In genomic region chrX:31838617-31839016, GRCh38 we compare ENCODE assay signal across 27 cellular contexts.
"Had no signal": no experiment of that assay in that cellular context is flagged by ENCODE, and none has a peak within 500 bp of the region (broad histone marks: within the 10 kb centered on the region; RNA-seq: fewer than 3 reads in every experiment).

No MANE protein-coding gene starts in this region.

- H3K4me3 ChIP-seq: pancreas, prostate gland, stomach, thoracic aorta, thyroid gland, tibial nerve, upper lobe of left lung had no signal

- H3K4me3 Mint-ChIP-seq: naive B cell; naive thymus-derived CD8-positive, alpha-beta T cell; natural killer cell treated with Interleukin-12 subunit alpha and Interleukin-12 subunit beta and Interleukin-15 and Interleukin-18, amount 100 ng/mL, for 72 hours; nephron progenitor cell; neural crest cell; stimulated activated effector memory CD8-positive, alpha-beta T cell treated with anti-CD3 and anti-CD28 coated beads, Interleukin-12 subunit alpha, Interleukin-12 subunit beta, amount 100 ng/mL, for 72 hours; stimulated activated naive B cell treated with anti-CD40 and anti-IgM and Interleukin-4, amounts not matched to agents 10 μg/mL and 1 μg/mL and 100 μg/mL, for 72 hours; stimulated activated naive CD8-positive, alpha-beta T cell treated with anti-CD3 and anti-CD28 coated beads, Interleukin-15, Interleukin-2, amounts not matched to agents 100 ng/mL and 50 ng/mL, for 24 hours had no signal

- H3K27me3 ChIP-seq: neutrophil, pancreas, stomach, thyroid gland, tibial nerve, upper lobe of left lung had no signal

- H3K27me3 Mint-ChIP-seq: naive B cell; naive thymus-derived CD8-positive, alpha-beta T cell; natural killer cell treated with Interleukin-12 subunit alpha and Interleukin-12 subunit beta and Interleukin-15 and Interleukin-18, amount 100 ng/mL, for 72 hours; stimulated activated naive B cell treated with anti-CD40 and anti-IgM and Interleukin-4, amounts not matched to agents 10 μg/mL and 1 μg/mL and 100 μg/mL, for 72 hours; stimulated activated naive CD8-positive, alpha-beta T cell treated with anti-CD3 and anti-CD28 coated beads, Interleukin-15, Interleukin-2, amounts not matched to agents 100 ng/mL and 50 ng/mL, for 24 hours had no signal

- H3K27ac ChIP-seq: neutrophil, pancreas, prostate gland, stomach, thoracic aorta, thyroid gland, tibial nerve, upper lobe of left lung had no signal

- H3K27ac Mint-ChIP-seq: naive B cell; naive thymus-derived CD8-positive, alpha-beta T cell; natural killer cell treated with Interleukin-12 subunit alpha and Interleukin-12 subunit beta and Interleukin-15 and Interleukin-18, amount 100 ng/mL, for 72 hours; nephron progenitor cell; stimulated activated effector memory CD8-positive, alpha-beta T cell treated with anti-CD3 and anti-CD28 coated beads, Interleukin-12 subunit alpha, Interleukin-12 subunit beta, amount 100 ng/mL, for 72 hours; stimulated activated naive B cell treated with anti-CD40 and anti-IgM and Interleukin-4, amounts not matched to agents 10 μg/mL and 1 μg/mL and 100 μg/mL, for 72 hours; stimulated activated naive CD8-positive, alpha-beta T cell treated with anti-CD3 and anti-CD28 coated beads, Interleukin-15, Interleukin-2, amounts not matched to agents 100 ng/mL and 50 ng/mL, for 24 hours had no signal

- H3K9me3 Mint-ChIP-seq: natural killer cell treated with Interleukin-12 subunit alpha and Interleukin-12 subunit beta and Interleukin-15 and Interleukin-18, amount 100 ng/mL, for 72 hours; stimulated activated effector memory CD8-positive, alpha-beta T cell treated with anti-CD3 and anti-CD28 coated beads, Interleukin-12 subunit alpha, Interleukin-12 subunit beta, amount 100 ng/mL, for 72 hours; stimulated activated naive B cell treated with anti-CD40 and anti-IgM and Interleukin-4, amounts not matched to agents 10 μg/mL and 1 μg/mL and 100 μg/mL, for 72 hours; stimulated activated naive CD8-positive, alpha-beta T cell treated with anti-CD3 and anti-CD28 coated beads, Interleukin-15, Interleukin-2, amounts not matched to agents 100 ng/mL and 50 ng/mL, for 24 hours had no signal

- H3K36me3 Mint-ChIP-seq: naive B cell; naive thymus-derived CD8-positive, alpha-beta T cell; natural killer cell treated with Interleukin-12 subunit alpha and Interleukin-12 subunit beta and Interleukin-15 and Interleukin-18, amount 100 ng/mL, for 72 hours; stimulated activated effector memory CD8-positive, alpha-beta T cell treated with anti-CD3 and anti-CD28 coated beads, Interleukin-12 subunit alpha, Interleukin-12 subunit beta, amount 100 ng/mL, for 72 hours; stimulated activated naive B cell treated with anti-CD40 and anti-IgM and Interleukin-4, amounts not matched to agents 10 μg/mL and 1 μg/mL and 100 μg/mL, for 72 hours had no signal

- FAIRE-seq: pancreas, urothelium cell line had no signal

- H3K4me1 ChIP-seq: pancreas, prostate gland, stomach, thyroid gland, tibial nerve, upper lobe of left lung had no signal

- H3K36me3 ChIP-seq: neutrophil, pancreas, prostate gland, stomach, thoracic aorta, thyroid gland, tibial nerve, upper lobe of left lung had no signal

- H3K9me3 ChIP-seq: neutrophil, pancreas, prostate gland, stomach, thoracic aorta, thyroid gland, tibial nerve, upper lobe of left lung had no signal

- H3K4me1 Mint-ChIP-seq: naive B cell; naive thymus-derived CD8-positive, alpha-beta T cell; nephron progenitor cell; stimulated activated effector memory CD8-positive, alpha-beta T cell treated with anti-CD3 and anti-CD28 coated beads, Interleukin-12 subunit alpha, Interleukin-12 subunit beta, amount 100 ng/mL, for 72 hours; stimulated activated naive B cell treated with anti-CD40 and anti-IgM and Interleukin-4, amounts not matched to agents 10 μg/mL and 1 μg/mL and 100 μg/mL, for 72 hours had no signal

- ATAC-seq: naive thymus-derived CD8-positive, alpha-beta T cell; natural killer cell treated with Interleukin-12 subunit alpha and Interleukin-12 subunit beta and Interleukin-15 and Interleukin-18, amount 100 ng/mL, for 72 hours; pancreas; right cardiac atrium; sciatic nerve; stimulated activated effector memory CD8-positive, alpha-beta T cell treated with anti-CD3 and anti-CD28 coated beads, Interleukin-12 subunit alpha, Interleukin-12 subunit beta, amount 100 ng/mL, for 72 hours; stimulated activated naive B cell treated with anti-CD40 and anti-IgM and Interleukin-4, amounts not matched to agents 10 μg/mL and 1 μg/mL and 100 μg/mL, for 72 hours had no signal

- DNase-seq: naive B cell; naive thymus-derived CD8-positive, alpha-beta T cell; nephron progenitor cell; nucleus accumbens; pancreas; right cardiac atrium; small intestine; stimulated activated CD4-positive, alpha-beta T cell treated with anti-CD3 and anti-CD28 coated beads, Interleukin-15, amount 100 ng/mL, for 24 hours; stimulated activated CD4-positive, alpha-beta T cell treated with anti-CD3 and anti-CD28 coated beads, Interleukin-2, amount 100 ng/mL, for 24 hours; stimulated activated CD4-positive, alpha-beta T cell treated with anti-CD3 and anti-CD28 coated beads, Interleukin-2, amount 100 ng/mL, for 48 hours; stimulated activated CD4-positive, alpha-beta T cell treated with anti-CD3 and anti-CD28 coated beads, Interleukin-4, amount 100 ng/mL, for 24 hours; stimulated activated naive B cell treated with anti-CD40 and anti-IgM and Interleukin-4, amounts not matched to agents 10 μg/mL and 1 μg/mL and 100 μg/mL, for 72 hours; stimulated activated naive CD4-positive, alpha-beta T cell treated with Interleukin-2 at 50 U/mL for 16 hours; stomach; thyroid gland; trophoblast cell; upper lobe of left lung had no signal
